1 cellular context compared by ENCODE assay signal in the genomic region with DNA sequence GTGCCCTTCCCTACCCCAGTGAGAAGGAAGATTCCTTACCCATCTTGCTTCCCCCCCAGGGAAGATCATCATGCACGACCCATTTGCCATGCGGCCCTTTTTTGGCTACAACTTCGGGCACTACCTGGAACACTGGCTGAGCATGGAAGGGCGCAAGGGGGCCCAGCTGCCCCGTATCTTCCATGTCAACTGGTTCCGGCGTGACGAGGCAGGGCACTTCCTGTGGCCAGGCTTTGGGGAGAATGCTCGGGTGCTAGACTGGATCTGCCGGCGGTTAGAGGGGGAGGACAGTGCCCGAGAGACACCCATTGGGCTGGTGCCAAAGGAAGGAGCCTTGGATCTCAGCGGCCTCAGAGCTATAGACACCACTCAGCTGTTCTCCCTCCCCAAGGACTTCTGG.
TF ChIP-seq lines count a peak whose summit lies in the region.

No MANE protein-coding gene starts in this region.

TF ChIP-seq in HepG2, 621 proteins besides CTCF, POLR2A, EP300 and RAD21 (continues in another document):
- TF ChIP-seq NR2C2 (CRISPR knock-in tag; IDR thresholded peaks at IDR 0.05; ENCODE audit: borderline replicate concordance) (peak; percentile 9; the same call in 1 of the 2 replicates), RBFOX2 (IDR thresholded peaks at IDR 0.05; ENCODE audit: low read depth, low read length) (0 out of 2 replicates have a peak, but pooled peaks have one; percentile 6), HNRNPK (IDR thresholded peaks at IDR 0.05; ENCODE audit: low read depth, low read length, poor library complexity, severe bottlenecking) (no peak), ZKSCAN1 (IDR thresholded peaks at IDR 0.05; ENCODE audit: low read length) (no peak), YEATS4 (CRISPR knock-in tag; IDR thresholded peaks at IDR 0.05; ENCODE audit: borderline replicate concordance) (no peak), XBP1 (CRISPR knock-in tag; IDR thresholded peaks at IDR 0.05) (no peak), GATAD2A (CRISPR knock-in tag; IDR thresholded peaks at IDR 0.05) (no peak), RBM22 (optimal IDR thresholded peaks at IDR 0.05; ENCODE audit: low read length) (peak; percentile 80), RXRA (CRISPR knock-in tag; IDR thresholded peaks at IDR 0.05) (0 out of 2 replicates have a peak, but pooled peaks have one; percentile 34), ARID2 (CRISPR knock-in tag; IDR thresholded peaks at IDR 0.05; ENCODE audit: borderline replicate concordance) (no peak), FOXO1 (CRISPR knock-in tag; IDR thresholded peaks at IDR 0.05) (no peak), ZNF746 (CRISPR knock-in tag; IDR thresholded peaks at IDR 0.05) (no peak), JDP2 (CRISPR knock-in tag; IDR thresholded peaks at IDR 0.05; ENCODE audit: borderline replicate concordance) (no peak), ZNF326 (CRISPR knock-in tag; IDR thresholded peaks at IDR 0.05; ENCODE audit: borderline replicate concordance) (no peak)
- TF ChIP-seq, protein P1, sequence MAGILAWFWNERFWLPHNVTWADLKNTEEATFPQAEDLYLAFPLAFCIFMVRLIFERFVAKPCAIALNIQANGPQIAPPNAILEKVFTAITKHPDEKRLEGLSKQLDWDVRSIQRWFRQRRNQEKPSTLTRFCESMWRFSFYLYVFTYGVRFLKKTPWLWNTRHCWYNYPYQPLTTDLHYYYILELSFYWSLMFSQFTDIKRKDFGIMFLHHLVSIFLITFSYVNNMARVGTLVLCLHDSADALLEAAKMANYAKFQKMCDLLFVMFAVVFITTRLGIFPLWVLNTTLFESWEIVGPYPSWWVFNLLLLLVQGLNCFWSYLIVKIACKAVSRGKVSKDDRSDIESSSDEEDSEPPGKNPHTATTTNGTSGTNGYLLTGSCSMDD (CRISPR knock-in tag; IDR thresholded peaks at IDR 0.05), result no peak
- TF ChIP-seq, protein P2, sequence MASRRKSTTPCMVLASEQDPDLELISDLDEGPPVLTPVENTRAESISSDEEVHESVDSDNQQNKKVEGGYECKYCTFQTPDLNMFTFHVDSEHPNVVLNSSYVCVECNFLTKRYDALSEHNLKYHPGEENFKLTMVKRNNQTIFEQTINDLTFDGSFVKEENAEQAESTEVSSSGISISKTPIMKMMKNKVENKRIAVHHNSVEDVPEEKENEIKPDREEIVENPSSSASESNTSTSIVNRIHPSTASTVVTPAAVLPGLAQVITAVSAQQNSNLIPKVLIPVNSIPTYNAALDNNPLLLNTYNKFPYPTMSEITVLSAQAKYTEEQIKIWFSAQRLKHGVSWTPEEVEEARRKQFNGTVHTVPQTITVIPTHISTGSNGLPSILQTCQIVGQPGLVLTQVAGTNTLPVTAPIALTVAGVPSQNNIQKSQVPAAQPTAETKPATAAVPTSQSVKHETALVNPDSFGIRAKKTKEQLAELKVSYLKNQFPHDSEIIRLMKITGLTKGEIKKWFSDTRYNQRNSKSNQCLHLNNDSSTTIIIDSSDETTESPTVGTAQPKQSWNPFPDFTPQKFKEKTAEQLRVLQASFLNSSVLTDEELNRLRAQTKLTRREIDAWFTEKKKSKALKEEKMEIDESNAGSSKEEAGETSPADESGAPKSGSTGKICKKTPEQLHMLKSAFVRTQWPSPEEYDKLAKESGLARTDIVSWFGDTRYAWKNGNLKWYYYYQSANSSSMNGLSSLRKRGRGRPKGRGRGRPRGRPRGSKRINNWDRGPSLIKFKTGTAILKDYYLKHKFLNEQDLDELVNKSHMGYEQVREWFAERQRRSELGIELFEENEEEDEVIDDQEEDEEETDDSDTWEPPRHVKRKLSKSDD (CRISPR knock-in tag; IDR thresholded peaks at IDR 0.05; ENCODE audit: low read depth), result no peak
- TF ChIP-seq, protein P3, sequence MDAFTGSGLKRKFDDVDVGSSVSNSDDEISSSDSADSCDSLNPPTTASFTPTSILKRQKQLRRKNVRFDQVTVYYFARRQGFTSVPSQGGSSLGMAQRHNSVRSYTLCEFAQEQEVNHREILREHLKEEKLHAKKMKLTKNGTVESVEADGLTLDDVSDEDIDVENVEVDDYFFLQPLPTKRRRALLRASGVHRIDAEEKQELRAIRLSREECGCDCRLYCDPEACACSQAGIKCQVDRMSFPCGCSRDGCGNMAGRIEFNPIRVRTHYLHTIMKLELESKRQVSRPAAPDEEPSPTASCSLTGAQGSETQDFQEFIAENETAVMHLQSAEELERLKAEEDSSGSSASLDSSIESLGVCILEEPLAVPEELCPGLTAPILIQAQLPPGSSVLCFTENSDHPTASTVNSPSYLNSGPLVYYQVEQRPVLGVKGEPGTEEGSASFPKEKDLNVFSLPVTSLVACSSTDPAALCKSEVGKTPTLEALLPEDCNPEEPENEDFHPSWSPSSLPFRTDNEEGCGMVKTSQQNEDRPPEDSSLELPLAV (CRISPR knock-in tag; conservative IDR thresholded peaks at IDR 0.05; ENCODE audit: low read depth), result no peak
- TF ChIP-seq, protein P4, sequence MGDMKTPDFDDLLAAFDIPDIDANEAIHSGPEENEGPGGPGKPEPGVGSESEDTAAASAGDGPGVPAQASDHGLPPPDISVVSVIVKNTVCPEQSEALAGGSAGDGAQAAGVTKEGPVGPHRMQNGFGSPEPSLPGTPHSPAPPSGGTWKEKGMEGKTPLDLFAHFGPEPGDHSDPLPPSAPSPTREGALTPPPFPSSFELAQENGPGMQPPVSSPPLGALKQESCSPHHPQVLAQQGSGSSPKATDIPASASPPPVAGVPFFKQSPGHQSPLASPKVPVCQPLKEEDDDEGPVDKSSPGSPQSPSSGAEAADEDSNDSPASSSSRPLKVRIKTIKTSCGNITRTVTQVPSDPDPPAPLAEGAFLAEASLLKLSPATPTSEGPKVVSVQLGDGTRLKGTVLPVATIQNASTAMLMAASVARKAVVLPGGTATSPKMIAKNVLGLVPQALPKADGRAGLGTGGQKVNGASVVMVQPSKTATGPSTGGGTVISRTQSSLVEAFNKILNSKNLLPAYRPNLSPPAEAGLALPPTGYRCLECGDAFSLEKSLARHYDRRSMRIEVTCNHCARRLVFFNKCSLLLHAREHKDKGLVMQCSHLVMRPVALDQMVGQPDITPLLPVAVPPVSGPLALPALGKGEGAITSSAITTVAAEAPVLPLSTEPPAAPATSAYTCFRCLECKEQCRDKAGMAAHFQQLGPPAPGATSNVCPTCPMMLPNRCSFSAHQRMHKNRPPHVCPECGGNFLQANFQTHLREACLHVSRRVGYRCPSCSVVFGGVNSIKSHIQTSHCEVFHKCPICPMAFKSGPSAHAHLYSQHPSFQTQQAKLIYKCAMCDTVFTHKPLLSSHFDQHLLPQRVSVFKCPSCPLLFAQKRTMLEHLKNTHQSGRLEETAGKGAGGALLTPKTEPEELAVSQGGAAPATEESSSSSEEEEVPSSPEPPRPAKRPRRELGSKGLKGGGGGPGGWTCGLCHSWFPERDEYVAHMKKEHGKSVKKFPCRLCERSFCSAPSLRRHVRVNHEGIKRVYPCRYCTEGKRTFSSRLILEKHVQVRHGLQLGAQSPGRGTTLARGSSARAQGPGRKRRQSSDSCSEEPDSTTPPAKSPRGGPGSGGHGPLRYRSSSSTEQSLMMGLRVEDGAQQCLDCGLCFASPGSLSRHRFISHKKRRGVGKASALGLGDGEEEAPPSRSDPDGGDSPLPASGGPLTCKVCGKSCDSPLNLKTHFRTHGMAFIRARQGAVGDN (CRISPR knock-in tag; IDR thresholded peaks at IDR 0.05), result no peak; the same call in 1 of the 2 replicates
- TF ChIP-seq, protein P5, sequence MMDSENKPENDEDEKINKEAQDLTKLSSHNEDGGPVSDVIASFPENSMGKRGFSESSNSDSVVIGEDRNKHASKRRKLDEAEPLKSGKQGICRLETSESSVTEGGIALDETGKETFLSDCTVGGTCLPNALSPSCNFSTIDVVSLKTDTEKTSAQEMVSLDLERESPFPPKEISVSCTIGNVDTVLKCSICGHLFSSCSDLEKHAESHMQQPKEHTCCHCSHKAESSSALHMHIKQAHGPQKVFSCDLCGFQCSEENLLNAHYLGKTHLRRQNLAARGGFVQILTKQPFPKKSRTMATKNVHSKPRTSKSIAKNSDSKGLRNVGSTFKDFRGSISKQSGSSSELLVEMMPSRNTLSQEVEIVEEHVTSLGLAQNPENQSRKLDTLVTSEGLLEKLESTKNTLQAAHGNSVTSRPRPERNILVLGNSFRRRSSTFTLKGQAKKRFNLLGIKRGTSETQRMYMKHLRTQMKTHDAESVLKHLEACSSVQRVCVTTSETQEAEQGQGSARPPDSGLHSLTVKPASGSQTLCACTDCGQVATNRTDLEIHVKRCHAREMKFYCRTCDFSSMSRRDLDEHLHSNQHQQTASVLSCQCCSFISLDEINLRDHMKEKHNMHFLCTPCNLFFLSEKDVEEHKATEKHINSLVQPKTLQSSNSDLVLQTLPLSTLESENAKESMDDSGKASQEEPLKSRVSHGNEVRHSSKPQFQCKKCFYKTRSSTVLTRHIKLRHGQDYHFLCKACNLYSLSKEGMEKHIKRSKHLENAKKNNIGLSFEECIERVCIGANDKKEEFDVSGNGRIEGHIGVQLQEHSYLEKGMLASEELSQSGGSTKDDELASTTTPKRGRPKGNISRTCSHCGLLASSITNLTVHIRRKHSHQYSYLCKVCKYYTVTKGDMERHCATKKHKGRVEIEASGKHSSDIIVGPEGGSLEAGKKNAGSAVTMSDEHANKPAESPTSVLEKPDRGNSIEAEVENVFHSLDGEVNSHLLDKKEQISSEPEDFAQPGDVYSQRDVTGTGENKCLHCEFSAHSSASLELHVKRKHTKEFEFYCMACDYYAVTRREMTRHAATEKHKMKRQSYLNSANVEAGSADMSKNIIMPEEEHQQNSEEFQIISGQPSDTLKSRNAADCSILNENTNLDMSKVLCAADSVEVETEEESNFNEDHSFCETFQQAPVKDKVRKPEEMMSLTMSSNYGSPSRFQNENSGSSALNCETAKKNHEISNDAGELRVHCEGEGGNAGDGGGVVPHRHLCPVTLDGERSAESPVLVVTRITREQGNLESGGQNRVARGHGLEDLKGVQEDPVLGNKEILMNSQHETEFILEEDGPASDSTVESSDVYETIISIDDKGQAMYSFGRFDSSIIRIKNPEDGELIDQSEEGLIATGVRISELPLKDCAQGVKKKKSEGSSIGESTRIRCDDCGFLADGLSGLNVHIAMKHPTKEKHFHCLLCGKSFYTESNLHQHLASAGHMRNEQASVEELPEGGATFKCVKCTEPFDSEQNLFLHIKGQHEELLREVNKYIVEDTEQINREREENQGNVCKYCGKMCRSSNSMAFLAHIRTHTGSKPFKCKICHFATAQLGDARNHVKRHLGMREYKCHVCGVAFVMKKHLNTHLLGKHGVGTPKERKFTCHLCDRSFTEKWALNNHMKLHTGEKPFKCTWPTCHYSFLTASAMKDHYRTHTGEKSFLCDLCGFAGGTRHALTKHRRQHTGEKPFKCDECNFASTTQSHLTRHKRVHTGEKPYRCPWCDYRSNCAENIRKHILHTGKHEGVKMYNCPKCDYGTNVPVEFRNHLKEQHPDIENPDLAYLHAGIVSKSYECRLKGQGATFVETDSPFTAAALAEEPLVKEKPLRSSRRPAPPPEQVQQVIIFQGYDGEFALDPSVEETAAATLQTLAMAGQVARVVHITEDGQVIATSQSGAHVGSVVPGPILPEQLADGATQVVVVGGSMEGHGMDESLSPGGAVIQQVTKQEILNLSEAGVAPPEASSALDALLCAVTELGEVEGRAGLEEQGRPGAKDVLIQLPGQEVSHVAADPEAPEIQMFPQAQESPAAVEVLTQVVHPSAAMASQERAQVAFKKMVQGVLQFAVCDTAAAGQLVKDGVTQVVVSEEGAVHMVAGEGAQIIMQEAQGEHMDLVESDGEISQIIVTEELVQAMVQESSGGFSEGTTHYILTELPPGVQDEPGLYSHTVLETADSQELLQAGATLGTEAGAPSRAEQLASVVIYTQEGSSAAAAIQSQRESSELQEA (CRISPR knock-in tag; IDR thresholded peaks at IDR 0.05; ENCODE audit: not compliant biosample characterization), result no peak
- TF ChIP-seq, protein P6, sequence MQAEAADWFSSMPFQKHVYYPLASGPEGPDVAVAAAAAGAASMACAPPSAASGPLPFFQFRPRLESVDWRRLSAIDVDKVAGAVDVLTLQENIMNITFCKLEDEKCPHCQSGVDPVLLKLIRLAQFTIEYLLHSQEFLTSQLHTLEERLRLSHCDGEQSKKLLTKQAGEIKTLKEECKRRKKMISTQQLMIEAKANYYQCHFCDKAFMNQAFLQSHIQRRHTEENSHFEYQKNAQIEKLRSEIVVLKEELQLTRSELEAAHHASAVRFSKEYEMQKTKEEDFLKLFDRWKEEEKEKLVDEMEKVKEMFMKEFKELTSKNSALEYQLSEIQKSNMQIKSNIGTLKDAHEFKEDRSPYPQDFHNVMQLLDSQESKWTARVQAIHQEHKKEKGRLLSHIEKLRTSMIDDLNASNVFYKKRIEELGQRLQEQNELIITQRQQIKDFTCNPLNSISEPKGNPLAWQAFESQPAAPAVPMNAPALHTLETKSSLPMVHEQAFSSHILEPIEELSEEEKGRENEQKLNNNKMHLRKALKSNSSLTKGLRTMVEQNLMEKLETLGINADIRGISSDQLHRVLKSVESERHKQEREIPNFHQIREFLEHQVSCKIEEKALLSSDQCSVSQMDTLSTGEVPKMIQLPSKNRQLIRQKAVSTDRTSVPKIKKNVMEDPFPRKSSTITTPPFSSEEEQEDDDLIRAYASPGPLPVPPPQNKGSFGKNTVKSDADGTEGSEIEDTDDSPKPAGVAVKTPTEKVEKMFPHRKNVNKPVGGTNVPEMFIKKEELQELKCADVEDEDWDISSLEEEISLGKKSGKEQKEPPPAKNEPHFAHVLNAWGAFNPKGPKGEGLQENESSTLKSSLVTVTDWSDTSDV (CRISPR knock-in tag; IDR thresholded peaks at IDR 0.05), result peak; percentile 69; the same call in 1 of the 2 replicates
- TF ChIP-seq, protein P7, sequence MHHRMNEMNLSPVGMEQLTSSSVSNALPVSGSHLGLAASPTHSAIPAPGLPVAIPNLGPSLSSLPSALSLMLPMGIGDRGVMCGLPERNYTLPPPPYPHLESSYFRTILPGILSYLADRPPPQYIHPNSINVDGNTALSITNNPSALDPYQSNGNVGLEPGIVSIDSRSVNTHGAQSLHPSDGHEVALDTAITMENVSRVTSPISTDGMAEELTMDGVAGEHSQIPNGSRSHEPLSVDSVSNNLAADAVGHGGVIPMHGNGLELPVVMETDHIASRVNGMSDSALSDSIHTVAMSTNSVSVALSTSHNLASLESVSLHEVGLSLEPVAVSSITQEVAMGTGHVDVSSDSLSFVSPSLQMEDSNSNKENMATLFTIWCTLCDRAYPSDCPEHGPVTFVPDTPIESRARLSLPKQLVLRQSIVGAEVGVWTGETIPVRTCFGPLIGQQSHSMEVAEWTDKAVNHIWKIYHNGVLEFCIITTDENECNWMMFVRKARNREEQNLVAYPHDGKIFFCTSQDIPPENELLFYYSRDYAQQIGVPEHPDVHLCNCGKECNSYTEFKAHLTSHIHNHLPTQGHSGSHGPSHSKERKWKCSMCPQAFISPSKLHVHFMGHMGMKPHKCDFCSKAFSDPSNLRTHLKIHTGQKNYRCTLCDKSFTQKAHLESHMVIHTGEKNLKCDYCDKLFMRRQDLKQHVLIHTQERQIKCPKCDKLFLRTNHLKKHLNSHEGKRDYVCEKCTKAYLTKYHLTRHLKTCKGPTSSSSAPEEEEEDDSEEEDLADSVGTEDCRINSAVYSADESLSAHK (CRISPR knock-in tag; IDR thresholded peaks at IDR 0.05; ENCODE audit: borderline replicate concordance), result no peak
- TF ChIP-seq, protein P8, sequence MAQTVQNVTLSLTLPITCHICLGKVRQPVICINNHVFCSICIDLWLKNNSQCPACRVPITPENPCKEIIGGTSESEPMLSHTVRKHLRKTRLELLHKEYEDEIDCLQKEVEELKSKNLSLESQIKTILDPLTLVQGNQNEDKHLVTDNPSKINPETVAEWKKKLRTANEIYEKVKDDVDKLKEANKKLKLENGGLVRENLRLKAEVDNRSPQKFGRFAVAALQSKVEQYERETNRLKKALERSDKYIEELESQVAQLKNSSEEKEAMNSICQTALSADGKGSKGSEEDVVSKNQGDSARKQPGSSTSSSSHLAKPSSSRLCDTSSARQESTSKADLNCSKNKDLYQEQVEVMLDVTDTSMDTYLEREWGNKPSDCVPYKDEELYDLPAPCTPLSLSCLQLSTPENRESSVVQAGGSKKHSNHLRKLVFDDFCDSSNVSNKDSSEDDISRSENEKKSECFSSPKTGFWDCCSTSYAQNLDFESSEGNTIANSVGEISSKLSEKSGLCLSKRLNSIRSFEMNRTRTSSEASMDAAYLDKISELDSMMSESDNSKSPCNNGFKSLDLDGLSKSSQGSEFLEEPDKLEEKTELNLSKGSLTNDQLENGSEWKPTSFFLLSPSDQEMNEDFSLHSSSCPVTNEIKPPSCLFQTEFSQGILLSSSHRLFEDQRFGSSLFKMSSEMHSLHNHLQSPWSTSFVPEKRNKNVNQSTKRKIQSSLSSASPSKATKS (CRISPR knock-in tag; IDR thresholded peaks at IDR 0.05), result no peak
